ENCODE assay signal across 1 cellular context in genomic region chr13:94416454-94417080, GRCh38.
TF ChIP-seq lines count a peak whose summit lies in the region.

No MANE protein-coding gene starts in this region.

TF ChIP-seq in HCT116, 20 proteins besides CTCF, POLR2A, EP300 and RAD21 (continued from another document):
- TF ChIP-seq ATF3 (IDR thresholded peaks at IDR 0.05) (no peak), FOSL1 (IDR thresholded peaks at IDR 0.05; ENCODE audit: low read depth) (no peak), SRF (IDR thresholded peaks at IDR 0.05; ENCODE audit: low read depth) (no peak)
